In the genomic region with DNA sequence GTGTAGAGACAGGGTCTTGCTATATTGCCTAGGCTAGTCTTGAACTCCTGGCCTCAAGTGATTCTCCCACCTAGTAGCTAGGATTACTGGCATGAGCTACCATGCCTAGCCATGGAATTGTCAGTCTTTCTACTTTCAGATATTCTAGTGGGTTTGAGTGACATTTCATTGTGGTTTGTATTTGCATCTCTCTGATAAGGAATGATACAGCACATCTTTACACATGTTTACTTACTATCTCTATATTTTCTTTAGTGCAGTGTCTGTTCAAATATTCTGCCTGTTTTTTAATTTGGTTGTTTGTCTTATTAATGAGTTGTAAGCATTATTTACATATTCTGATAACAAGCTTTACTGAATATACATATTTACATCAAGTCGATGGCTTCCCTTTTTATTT, we compare ENCODE assay signal across 30 cellular contexts.
DNase-seq lines count a peak whose midpoint lies in the region; ATAC-seq, FAIRE-seq and TF ChIP-seq lines count a peak whose summit lies in the region.
"Had no signal": no experiment of that assay in that cellular context is flagged by ENCODE, and none has a peak within 500 bp of the region (broad histone marks: within the 10 kb centered on the region; RNA-seq: fewer than 3 reads in every experiment).

No MANE protein-coding gene starts in this region.

- TF ChIP-seq CTCF in K562 (IDR thresholded peaks at IDR 0.05 in 2 of 3, conservative IDR thresholded peaks at IDR 0.05 in 1 of 3; ENCODE audit: insufficient read depth in 2 of 3, low read depth in 1 of 3, low read length in 3 of 3) = no peak
- no peak for TF ChIP-seq CTCF in PC-9 (conservative IDR thresholded peaks at IDR 0.05)
- TF ChIP-seq CTCF in pancreas (IDR thresholded peaks at IDR 0.05) = no peak

- no peaks in the 10 kb centered on the region for H3K9me3 ChIP-seq in K562 (replicated peaks; ENCODE audit: control insufficient read depth, insufficient read depth, low read depth, low read length)
- H3K9me3 ChIP-seq in PC-9 (ENCODE audit: insufficient read depth, low read depth) = no peaks in the 10 kb centered on the region
- no peaks in the 10 kb centered on the region for H3K9me3 ChIP-seq in pancreas
- H3K9me3 ChIP-seq: BE2C had no signal

- H3K36me3 ChIP-seq in K562 (ENCODE audit: control insufficient read depth, insufficient read depth, low read length) = no peaks in the 10 kb centered on the region
- H3K36me3 ChIP-seq in PC-9 (ENCODE audit: low read depth) = no peaks in the 10 kb centered on the region
- no peaks in the 10 kb centered on the region for H3K36me3 ChIP-seq in pancreas
- H3K36me3 ChIP-seq: BE2C; BLaER1; BLaER1 treated with 17β-estradiol and CSF1 and Interleukin-3, amounts not matched to agents 10 nM and 100 nM had no signal

- H3F3A ChIP-seq in PC-9 (ENCODE audit: insufficient read depth, low read depth) = no peaks in the 10 kb centered on the region

- no peak overlapping the region for H2AFZ ChIP-seq in K562 (ENCODE audit: low read depth, low read length)
- no peak overlapping the region for H2AFZ ChIP-seq in PC-9

- peaks cover 4 to 6% of the 10 kb centered on the region in 2 experiments; a peak in 1 of 5 replicates for H3K27me3 ChIP-seq in K562 (ENCODE audit: control insufficient read depth in 2 of 2, insufficient read depth in 2 of 2, low read length in 2 of 2)
- peaks cover 9% of the 10 kb centered on the region for H3K27me3 ChIP-seq in PC-9 (ENCODE audit: insufficient read depth, low read depth)
- no peaks in the 10 kb centered on the region for H3K27me3 ChIP-seq in pancreas
- H3K27me3 ChIP-seq: BE2C; BLaER1; BLaER1 treated with 17β-estradiol and CSF1 and Interleukin-3, amounts not matched to agents 10 nM and 100 nM had no signal

- H3K9me2 ChIP-seq in PC-9 (ENCODE audit: insufficient read depth) = no peaks in the 10 kb centered on the region

- ATAC-seq in K562 = no peak
- ATAC-seq in pancreas = no peak
- ATAC-seq: A549; CD8-positive, alpha-beta T cell had no signal

- H3K9ac ChIP-seq in K562 (ENCODE audit: insufficient read depth in 1 of 2, low read depth in 2 of 2, low read length in 2 of 2) = no peak overlapping the region
- H3K9ac ChIP-seq: BLaER1; BLaER1 treated with 17β-estradiol and CSF1 and Interleukin-3, amounts not matched to agents 10 nM and 100 nM had no signal

- no peak for TF ChIP-seq RAD21 in K562 (CRISPR knock-in tag; conservative IDR thresholded peaks at IDR 0.05 in 1 of 2, IDR thresholded peaks at IDR 0.05 in 1 of 2)

- intact Hi-C loops in K562 (cut with micrococcal nuclease) (no loop called here), PC-9 (cut with micrococcal nuclease; ENCODE audit: unreplicated experiment) (no loop called here), pancreas (cut with DNase I) (no loop called here)

- no TSS peak for BruUV-seq in K562 (replicated peaks; lab: Mats Ljungman, UMichigan)
- no TSS peak for BruUV-seq in PC-9 (replicated peaks; lab: Mats Ljungman, UMichigan)

- in situ Hi-C loops in K562 (cut with MboI) = no loop called here

- 0% methylated on average over 1 of the region's 1 CpG for WGBS in K562 (ENCODE audit: insufficient coverage, low coverage, missing lambda C conversion rate)
- WGBS in pancreas, 2 donors = 41 to 46% methylated on average over 1 of the region's 1 CpG

- DNase-seq in OCI-M1 (lab: John Stamatoyannopoulos, UW) (peak; percentile 17), K562 (ENCODE audit: extremely low read depth in 1 of 4, low spot score in 3 of 4) (no peak), PC-9 (no peak), pancreas (no peak)
- DNase-seq: 8988T; ACHN; AML-193; BE2C; Caco-2; Calu3; CD4-positive, alpha-beta memory T cell; CD4-positive, alpha-beta T cell; CD4-positive, CD25-positive, alpha-beta regulatory T cell; CD8-positive, alpha-beta memory T cell; CD8-positive, alpha-beta T cell; COR-L47; DMS 273 treated with DMSO at 0.1 percent for 48 hours; DMS153; DMS53; DMS79; DMS79 treated with DMSO at 0.1 percent for 48 hours; DND-41; EL had no signal

- H3K27ac ChIP-seq in K562 (ENCODE audit: extremely low read depth, low read depth, low read length) = no peak overlapping the region
- H3K27ac ChIP-seq in PC-9 = no peak overlapping the region
- H3K27ac ChIP-seq in pancreas = no peak overlapping the region
- H3K27ac ChIP-seq: 22Rv1; A549; BLaER1; BLaER1 treated with 17β-estradiol and CSF1 and Interleukin-3, amounts not matched to agents 10 nM and 100 nM; C4-2B had no signal

- H3K4me3 ChIP-seq in K562 = no peak overlapping the region
- H3K4me3 ChIP-seq in PC-9 = no peak overlapping the region
- H3K4me3 ChIP-seq in pancreas = no peak overlapping the region
- H3K4me3 ChIP-seq: A549; BLaER1; BLaER1 treated with 17β-estradiol and CSF1 and Interleukin-3, amounts not matched to agents 10 nM and 100 nM had no signal

- peak; percentile 35 for FAIRE-seq in K562 (lab: Jason Lieb, UNC)
- FAIRE-seq in pancreas (lab: Jason Lieb, UNC) = no peak
- FAIRE-seq: A204.1, A549, D721Med had no signal

- POLR2A ChIA-PET in K562 (lab: Yijun Ruan, JAX) = no interaction called here
- POLR2A ChIA-PET in PC-9 (lab: Charles Lee; ENCODE audit: unreplicated experiment) = no interaction called here

- H3K4me1 ChIP-seq in K562 (replicated peaks in 1 of 2; ENCODE audit: control insufficient read depth in 2 of 2, insufficient read depth in 2 of 2, low read length in 2 of 2) (peaks cover 0 to 7% of the 10 kb centered on the region in 2 experiments; a peak in 3 of 5 replicates), PC-9 (replicated peaks; ENCODE audit: insufficient read depth) (no peaks in the 10 kb centered on the region), pancreas (no peaks in the 10 kb centered on the region)
- H3K4me1 ChIP-seq: A549, BLaER1 had no signal

- no peaks in the 10 kb centered on the region for H3K79me2 ChIP-seq in K562 (ENCODE audit: control insufficient read depth, insufficient read depth, low read length)
- H3K79me2 ChIP-seq in PC-9 (ENCODE audit: low read depth) = no peaks in the 10 kb centered on the region

- H3K9me1 ChIP-seq in K562 (ENCODE audit: control insufficient read depth, insufficient read depth, low read length) = no peaks in the 10 kb centered on the region

- TF ChIP-seq EP300 in K562 (IDR thresholded peaks at IDR 0.05; ENCODE audit: low read length) = no peak

- CTCF ChIA-PET in K562 (lab: Yijun Ruan, JAX; ENCODE audit: low intra/inter-chr PET ratio) (no interaction called here), PC-9 (lab: Charles Lee) (no interaction called here)

- no peaks in the 10 kb centered on the region for H4K20me1 ChIP-seq in K562 (replicated peaks; ENCODE audit: control insufficient read depth, insufficient read depth, low read length)
- H4K20me1 ChIP-seq in PC-9 (ENCODE audit: insufficient read depth) = no peaks in the 10 kb centered on the region
- H4K20me1 ChIP-seq: BLaER1; BLaER1 treated with 17β-estradiol and CSF1 and Interleukin-3, amounts not matched to agents 10 nM and 100 nM had no signal

- H3K4me2 ChIP-seq in K562 (ENCODE audit: insufficient read depth, low read length) (no peak overlapping the region; the same call in 1 of the 2 replicates), PC-9 (no peak overlapping the region)
- H3K4me2 ChIP-seq: A549; BLaER1; BLaER1 treated with 17β-estradiol and CSF1 and Interleukin-3, amounts not matched to agents 10 nM and 100 nM had no signal

- TF ChIP-seq POLR2A in K562 (conservative IDR thresholded peaks at IDR 0.05) = no peak

TF ChIP-seq in K562, 482 proteins besides CTCF, POLR2A, EP300 and RAD21 (continues in another document):
- no peak for TF ChIP-seq KLF6 (CRISPR knock-in tag; IDR thresholded peaks at IDR 0.05; ENCODE audit: borderline replicate concordance)
- TF ChIP-seq ZNF324 (CRISPR knock-in tag; IDR thresholded peaks at IDR 0.05) = no peak
- TF ChIP-seq, protein P1, sequence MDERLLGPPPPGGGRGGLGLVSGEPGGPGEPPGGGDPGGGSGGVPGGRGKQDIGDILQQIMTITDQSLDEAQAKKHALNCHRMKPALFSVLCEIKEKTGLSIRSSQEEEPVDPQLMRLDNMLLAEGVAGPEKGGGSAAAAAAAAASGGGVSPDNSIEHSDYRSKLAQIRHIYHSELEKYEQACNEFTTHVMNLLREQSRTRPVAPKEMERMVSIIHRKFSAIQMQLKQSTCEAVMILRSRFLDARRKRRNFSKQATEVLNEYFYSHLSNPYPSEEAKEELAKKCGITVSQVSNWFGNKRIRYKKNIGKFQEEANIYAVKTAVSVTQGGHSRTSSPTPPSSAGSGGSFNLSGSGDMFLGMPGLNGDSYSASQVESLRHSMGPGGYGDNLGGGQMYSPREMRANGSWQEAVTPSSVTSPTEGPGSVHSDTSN (CRISPR knock-in tag; IDR thresholded peaks at IDR 0.05; ENCODE audit: low read depth) = peak; percentile 34; the same call in 1 of the 2 replicates
- TF ChIP-seq, protein P1 (tag; conservative IDR thresholded peaks at IDR 0.05; ENCODE audit: low read depth) = no peak
- TF ChIP-seq NFE2 (IDR thresholded peaks at IDR 0.05; ENCODE audit: low read depth) = peak; percentile 55
- no peak for TF ChIP-seq SUPT5H (IDR thresholded peaks at IDR 0.05)
- TF ChIP-seq ZNF239 (CRISPR knock-in tag; IDR thresholded peaks at IDR 0.05) = no peak
- TF ChIP-seq, protein P2, sequence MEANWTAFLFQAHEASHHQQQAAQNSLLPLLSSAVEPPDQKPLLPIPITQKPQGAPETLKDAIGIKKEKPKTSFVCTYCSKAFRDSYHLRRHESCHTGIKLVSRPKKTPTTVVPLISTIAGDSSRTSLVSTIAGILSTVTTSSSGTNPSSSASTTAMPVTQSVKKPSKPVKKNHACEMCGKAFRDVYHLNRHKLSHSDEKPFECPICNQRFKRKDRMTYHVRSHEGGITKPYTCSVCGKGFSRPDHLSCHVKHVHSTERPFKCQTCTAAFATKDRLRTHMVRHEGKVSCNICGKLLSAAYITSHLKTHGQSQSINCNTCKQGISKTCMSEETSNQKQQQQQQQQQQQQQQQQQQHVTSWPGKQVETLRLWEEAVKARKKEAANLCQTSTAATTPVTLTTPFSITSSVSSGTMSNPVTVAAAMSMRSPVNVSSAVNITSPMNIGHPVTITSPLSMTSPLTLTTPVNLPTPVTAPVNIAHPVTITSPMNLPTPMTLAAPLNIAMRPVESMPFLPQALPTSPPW (CRISPR knock-in tag; IDR thresholded peaks at IDR 0.05) = no peak
- no peak for TF ChIP-seq STAG1 (CRISPR knock-in tag; IDR thresholded peaks at IDR 0.05; ENCODE audit: borderline replicate concordance)
- no peak for TF ChIP-seq POLR2AphosphoS2 (IDR thresholded peaks at IDR 0.05; ENCODE audit: low read length)
- no peak for TF ChIP-seq HLTF (IDR thresholded peaks at IDR 0.05)
